Comparison of ENCODE assay signal across 8 cellular contexts in the genomic region with DNA sequence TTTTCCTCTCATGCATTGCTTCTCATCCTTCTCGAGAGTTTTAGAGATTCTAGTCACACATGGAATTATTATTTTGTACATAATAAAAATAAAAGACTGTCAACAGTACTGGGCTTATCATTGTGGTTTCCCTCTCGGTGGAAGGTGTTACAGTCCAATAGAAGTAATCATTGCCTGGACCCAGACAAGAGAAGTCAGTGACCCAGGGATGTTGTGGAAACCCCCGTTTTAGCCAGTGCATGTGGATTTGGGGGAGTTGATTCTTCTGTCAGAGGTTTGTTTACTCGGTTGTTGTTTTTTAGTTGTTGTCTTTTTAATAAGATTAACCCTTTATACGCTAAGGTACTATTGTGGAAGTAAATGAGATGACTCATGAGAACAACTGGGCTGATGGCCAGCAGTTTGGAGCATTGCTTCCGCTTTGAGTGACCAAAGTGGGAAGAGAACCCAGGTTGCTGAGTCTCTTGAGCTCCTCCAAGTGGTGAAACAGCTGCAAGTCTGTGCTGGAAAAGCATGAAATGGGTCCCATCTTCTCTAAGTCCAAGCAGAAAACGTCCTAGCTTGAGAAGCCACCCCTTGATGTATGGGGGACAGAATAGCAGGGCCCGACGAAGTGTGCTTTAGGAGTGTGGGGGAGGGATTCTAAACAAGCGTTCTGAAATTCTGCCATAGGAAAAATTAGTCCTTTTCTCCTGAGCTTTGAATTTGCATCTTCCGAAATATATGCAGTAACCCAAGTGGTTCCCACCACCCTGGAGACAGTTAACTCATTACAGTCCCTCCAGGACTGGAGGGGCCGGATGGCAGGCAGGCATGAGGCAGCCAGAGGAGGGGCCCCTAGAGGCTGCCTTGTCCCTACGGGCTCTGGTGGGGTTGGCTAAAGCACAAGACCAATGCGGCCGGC.
DNase-seq lines count a peak whose midpoint lies in the region; TF ChIP-seq lines count a peak whose summit lies in the region.

No MANE protein-coding gene starts in this region.

- no peak overlapping the region for H2AK5ac ChIP-seq in mesendoderm (ENCODE audit: low read length)

- H3K27me3 Mint-ChIP-seq in MCF 10A (ENCODE audit: insufficient read depth, unreplicated experiment) = peaks cover 27% of the 10 kb centered on the region
- H3K27me3 Mint-ChIP-seq in chondrocyte (ENCODE audit: low read depth) = peaks cover 30% of the 10 kb centered on the region
- no peaks in the 10 kb centered on the region for H3K27me3 Mint-ChIP-seq in activated T-helper 1 cell treated with anti-CD3 and anti-CD28 coated beads, Interleukin-12 subunit alpha, Interleukin-12 subunit beta, Interleukin-2, Interleukin-4 antibody, amounts not matched to agents 30 ng/mL and 10 ng/mL and 1 ng/mL, durations not matched to agents 14 hours and 24 hours and 36 hours (ENCODE audit: insufficient read depth)

- no peaks in the 10 kb centered on the region for H3K9me3 Mint-ChIP-seq in MCF 10A (ENCODE audit: unreplicated experiment)
- no peaks in the 10 kb centered on the region for H3K9me3 Mint-ChIP-seq in chondrocyte (ENCODE audit: low read depth)
- no peaks in the 10 kb centered on the region for H3K9me3 Mint-ChIP-seq in activated T-helper 1 cell treated with anti-CD3 and anti-CD28 coated beads, Interleukin-12 subunit alpha, Interleukin-12 subunit beta, Interleukin-2, Interleukin-4 antibody, amounts not matched to agents 30 ng/mL and 10 ng/mL and 1 ng/mL, durations not matched to agents 14 hours and 24 hours and 36 hours

- H3K4me3 Mint-ChIP-seq in MCF 10A (ENCODE audit: unreplicated experiment) = no peak overlapping the region
- no peak overlapping the region for H3K4me3 Mint-ChIP-seq in chondrocyte (ENCODE audit: unreplicated experiment)
- no peak overlapping the region for H3K4me3 Mint-ChIP-seq in activated T-helper 1 cell treated with anti-CD3 and anti-CD28 coated beads, Interleukin-12 subunit alpha, Interleukin-12 subunit beta, Interleukin-2, Interleukin-4 antibody, amounts not matched to agents 30 ng/mL and 10 ng/mL and 1 ng/mL, durations not matched to agents 14 hours and 24 hours and 36 hours

- H3K4me3 ChIP-seq in breast epithelium (no peak overlapping the region), mesendoderm (ENCODE audit: low read length) (no peak overlapping the region), spleen (no peak overlapping the region)

- H3K27ac ChIP-seq in breast epithelium (no peak overlapping the region), mesendoderm (ENCODE audit: low read depth, low read length) (no peak overlapping the region), spleen (no peak overlapping the region)

- no peaks in the 10 kb centered on the region for H3K79me2 ChIP-seq in mesendoderm (ENCODE audit: control insufficient read depth, insufficient read depth, low read length)

- H3K4me1 Mint-ChIP-seq in MCF 10A (ENCODE audit: insufficient read depth, unreplicated experiment) = peaks cover 5% of the 10 kb centered on the region
- H3K4me1 Mint-ChIP-seq in chondrocyte (ENCODE audit: low read depth) = peaks cover 2% of the 10 kb centered on the region
- no peaks in the 10 kb centered on the region for H3K4me1 Mint-ChIP-seq in activated T-helper 1 cell treated with anti-CD3 and anti-CD28 coated beads, Interleukin-12 subunit alpha, Interleukin-12 subunit beta, Interleukin-2, Interleukin-4 antibody, amounts not matched to agents 30 ng/mL and 10 ng/mL and 1 ng/mL, durations not matched to agents 14 hours and 24 hours and 36 hours (ENCODE audit: low read depth)

- H3K18ac ChIP-seq in mesendoderm (ENCODE audit: low read length) = no peak overlapping the region

- POLR2A ChIA-PET in MCF 10A (lab: Yijun Ruan, JAX) = interaction anchor here (0.9 kb wide), 1 partner anchor 65 kb away, joined by 3 read pairs; no protein-coding TSS in a partner anchor

- H4K8ac ChIP-seq in mesendoderm (ENCODE audit: low read depth, low read length) = no peak overlapping the region

- H3K56ac ChIP-seq in mesendoderm (ENCODE audit: low read length) = no peak overlapping the region

- no CpG with 5 or more reads among the region's 15 CpGs for WGBS in mesendoderm (ENCODE audit: extremely low coverage, insufficient coverage, low lambda C conversion rate)
- 57 to 72% (median 61%) methylated on average over 15 of the region's 15 CpGs for WGBS in spleen, 5 donors

- H3K4ac ChIP-seq in mesendoderm (ENCODE audit: low read depth, low read length) = no peak overlapping the region

- no peak overlapping the region for H3K4me2 ChIP-seq in mesendoderm (ENCODE audit: low read length)

- no peak overlapping the region for H4K5ac ChIP-seq in mesendoderm (ENCODE audit: low read length)

- no TSS peak for BruUV-seq in MCF 10A (replicated peaks; lab: Mats Ljungman, UMichigan)

- H3K36me3 ChIP-seq in breast epithelium (no peaks in the 10 kb centered on the region), mesendoderm (ENCODE audit: control insufficient read depth, insufficient read depth, low read length) (no peaks in the 10 kb centered on the region), spleen (no peaks in the 10 kb centered on the region)

- TF ChIP-seq POLR2A in breast epithelium (IDR thresholded peaks at IDR 0.05) = no peak
- TF ChIP-seq POLR2A in spleen (IDR thresholded peaks at IDR 0.05) = no peak

- H3K9me3 ChIP-seq in breast epithelium (no peaks in the 10 kb centered on the region), spleen (no peaks in the 10 kb centered on the region)

- no peaks in the 10 kb centered on the region for H3K79me1 ChIP-seq in mesendoderm (ENCODE audit: low read length)

- H3K27ac Mint-ChIP-seq in MCF 10A (ENCODE audit: low read depth, unreplicated experiment) = no peak overlapping the region
- H3K27ac Mint-ChIP-seq in chondrocyte (ENCODE audit: unreplicated experiment) = no peak overlapping the region
- H3K27ac Mint-ChIP-seq in activated T-helper 1 cell treated with anti-CD3 and anti-CD28 coated beads, Interleukin-12 subunit alpha, Interleukin-12 subunit beta, Interleukin-2, Interleukin-4 antibody, amounts not matched to agents 30 ng/mL and 10 ng/mL and 1 ng/mL, durations not matched to agents 14 hours and 24 hours and 36 hours = no peak overlapping the region

- H3K36me3 Mint-ChIP-seq in MCF 10A (ENCODE audit: insufficient read depth, unreplicated experiment) (no peaks in the 10 kb centered on the region), chondrocyte (ENCODE audit: low read depth) (no peaks in the 10 kb centered on the region)
- no peaks in the 10 kb centered on the region for H3K36me3 Mint-ChIP-seq in activated T-helper 1 cell treated with anti-CD3 and anti-CD28 coated beads, Interleukin-12 subunit alpha, Interleukin-12 subunit beta, Interleukin-2, Interleukin-4 antibody, amounts not matched to agents 30 ng/mL and 10 ng/mL and 1 ng/mL, durations not matched to agents 14 hours and 24 hours and 36 hours (ENCODE audit: low read depth)

- H2BK120ac ChIP-seq in mesendoderm (ENCODE audit: low read depth, low read length) = no peak overlapping the region

- TF ChIP-seq CTCF in MCF 10A (IDR thresholded peaks at IDR 0.05; ENCODE audit: unreplicated experiment) = peak; percentile 47
- no peak for TF ChIP-seq CTCF in breast epithelium (IDR thresholded peaks at IDR 0.05)
- TF ChIP-seq CTCF in chondrocyte (IDR thresholded peaks at IDR 0.05) = peak; percentile 72
- TF ChIP-seq CTCF in spleen (IDR thresholded peaks at IDR 0.05 in 8 of 11, conservative IDR thresholded peaks at IDR 0.05 in 3 of 11) = peak in 4 of 11 experiments; percentile 11 to 29 (median 24)

- H3K23ac ChIP-seq in mesendoderm (ENCODE audit: low read length) = no peak overlapping the region

- H3K27me3 ChIP-seq in breast epithelium = peaks cover 0 to 4% of the 10 kb centered on the region in 2 donors
- H3K27me3 ChIP-seq in mesendoderm (ENCODE audit: insufficient read depth, low read length, poor library complexity) = no peaks in the 10 kb centered on the region
- H3K27me3 ChIP-seq in spleen (replicated peaks in 1 of 7) = peaks cover 0 to 13% (median 0%) of the 10 kb centered on the region in 7 donors

- no peak overlapping the region for H3K9ac ChIP-seq in mesendoderm (ENCODE audit: low read length)

- CTCF ChIA-PET in MCF 10A (lab: Yijun Ruan, JAX) = interaction anchor here (0.6 to 6.3 kb wide), 21 partner anchors 10 to 1564 kb away, joined by 3 to 71 read pairs (median 3); no protein-coding TSS in a partner anchor

- H2BK5ac ChIP-seq in mesendoderm (ENCODE audit: low read length) = no peak overlapping the region

- no peaks in the 10 kb centered on the region for H3K4me1 ChIP-seq in breast epithelium
- peaks cover 12% of the 10 kb centered on the region for H3K4me1 ChIP-seq in mesendoderm (ENCODE audit: control insufficient read depth, low read depth, low read length)
- H3K4me1 ChIP-seq in spleen = peaks cover 4 to 29% (median 15%) of the 10 kb centered on the region in 6 donors

- intact Hi-C loops in MCF 10A (cut with micrococcal nuclease) (loop anchor here (1.0 kb wide), 2 partner anchors 56 to 65 kb away; no protein-coding TSS in a partner anchor), breast epithelium (cut with DNase I; ENCODE audit: low total_unique reads) (no loop called here), spleen (cut with DNase I; ENCODE audit: low total_unique reads) (no loop called here)
- intact Hi-C loops in activated T-helper 1 cell treated with anti-CD3 and anti-CD28 coated beads, Interleukin-12 subunit alpha, Interleukin-12 subunit beta, Interleukin-2, Interleukin-4 antibody, amounts not matched to agents 30 ng/mL and 10 ng/mL and 1 ng/mL, durations not matched to agents 14 hours and 24 hours and 36 hours (cut with micrococcal nuclease) = loop anchor here (5.0 kb wide), 1 partner anchor 67 kb away; no protein-coding TSS in a partner anchor

- peak; percentile 93 for DNase-seq in MCF 10A (ENCODE audit: unreplicated experiment)
- DNase-seq in breast epithelium (ENCODE audit: low spot score in 2 of 2) = no peak
- peak; percentile 13 for DNase-seq in NCI-H510A treated with DMSO at 0.1 percent for 48 hours (lab: John Stamatoyannopoulos, UW)
- DNase-seq in chondrocyte (ENCODE audit: low spot score) = no peak
- peak; percentile 67 for DNase-seq in mesendoderm
- DNase-seq in spleen = no peak
- DNase-seq in NCI-H187 treated with DMSO at 0.1 percent for 48 hours (lab: John Stamatoyannopoulos, UW) = no peak
- DNase-seq in activated T-helper 1 cell treated with anti-CD3 and anti-CD28 coated beads, Interleukin-12 subunit alpha, Interleukin-12 subunit beta, Interleukin-2, Interleukin-4 antibody, amounts not matched to agents 30 ng/mL and 10 ng/mL and 1 ng/mL, durations not matched to agents 14 hours and 24 hours and 36 hours (ENCODE audit: low spot score) = no peak

- no peak overlapping the region for H2BK15ac ChIP-seq in mesendoderm (replicated peaks; ENCODE audit: low read depth)

Comparison
In these comparisons a context has a peak if more than half of its experiments do, and no peak if none do; other contexts are left out.
1. DNase-seq: peak in MCF 10A (single experiment), NCI-H510A treated with DMSO at 0.1 percent for 48 hours (single experiment) and mesendoderm (single experiment); none in breast epithelium (0 of 2), chondrocyte (single experiment), spleen (single experiment), NCI-H187 treated with DMSO at 0.1 percent for 48 hours (single experiment) and activated T-helper 1 cell treated with anti-CD3 and anti-CD28 coated beads, Interleukin-12 subunit alpha, Interleukin-12 subunit beta, Interleukin-2, Interleukin-4 antibody, amounts not matched to agents 30 ng/mL and 10 ng/mL and 1 ng/mL, durations not matched to agents 14 hours and 24 hours and 36 hours (single experiment).
2. CTCF ChIP-seq: peak in MCF 10A (single experiment) and chondrocyte (single experiment); none in breast epithelium (0 of 3).
3. intact Hi-C loops: an anchor here in MCF 10A (1.0 kb wide) and activated T-helper 1 cell treated with anti-CD3 and anti-CD28 coated beads, Interleukin-12 subunit alpha, Interleukin-12 subunit beta, Interleukin-2, Interleukin-4 antibody, amounts not matched to agents 30 ng/mL and 10 ng/mL and 1 ng/mL, durations not matched to agents 14 hours and 24 hours and 36 hours (5.0 kb wide); none called in breast epithelium and spleen.